In the genomic region with DNA sequence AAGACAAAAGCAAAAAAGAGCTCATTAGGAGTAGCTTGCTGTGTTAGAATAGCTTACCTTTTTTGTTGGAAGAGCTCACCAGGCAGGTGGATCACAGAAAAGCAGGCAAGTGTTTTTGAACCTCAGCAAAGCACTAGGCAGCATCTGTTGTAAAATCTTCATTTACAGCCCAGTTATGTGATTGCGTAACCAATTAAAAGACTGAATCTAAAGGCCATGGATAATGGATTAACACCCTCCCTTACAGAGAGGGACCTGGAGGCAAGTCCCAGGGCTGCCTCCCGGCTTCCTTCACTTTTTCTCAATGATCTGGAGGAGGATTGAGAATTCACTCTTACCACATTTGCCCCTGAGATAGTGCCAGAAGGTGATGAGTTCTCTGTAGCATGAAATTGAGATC, we compare ENCODE assay signal across 2 cellular contexts.
A peak's percentile ranks its signal among the peaks of the same experiment; 100 is the strongest.
TF ChIP-seq lines count a peak whose summit lies in the region.

No MANE protein-coding gene starts in this region.

TF ChIP-seq in IMR-90, 13 proteins besides CTCF, POLR2A, EP300 and RAD21:
- TF ChIP-seq NFE2L2 (IDR thresholded peaks at IDR 0.05; ENCODE audit: low read depth, low read length): no peak
- TF ChIP-seq RFX5 (IDR thresholded peaks at IDR 0.05; ENCODE audit: low read depth, low read length): no peak
- TF ChIP-seq CEBPB (IDR thresholded peaks at IDR 0.05; ENCODE audit: low read depth, low read length): peak; percentile 89
- TF ChIP-seq MAFK (IDR thresholded peaks at IDR 0.05; ENCODE audit: low read depth, low read length): no peak
- no peak for TF ChIP-seq MXI1 (IDR thresholded peaks at IDR 0.05; ENCODE audit: borderline replicate concordance, low read depth, low read length)
- TF ChIP-seq SMC3 (IDR thresholded peaks at IDR 0.05; ENCODE audit: low read depth, low read length): no peak

TF ChIP-seq in H1, 55 proteins besides CTCF, POLR2A, EP300 and RAD21:
- TF ChIP-seq GABPA (IDR thresholded peaks at IDR 0.05; ENCODE audit: borderline replicate concordance, insufficient read depth, low read length): no peak
- peak; percentile 77; the same call in 1 of the 2 replicates for TF ChIP-seq CEBPB (IDR thresholded peaks at IDR 0.05; ENCODE audit: low read depth, low read length)
- no peak for TF ChIP-seq CTBP2 (IDR thresholded peaks at IDR 0.05; ENCODE audit: borderline replicate concordance, insufficient read depth, insufficient read length, low read length)
